ENCODE assay signal across 1 cellular context in genomic region chr6:30570263-30570662, GRCh38.
TF ChIP-seq lines count a peak whose summit lies in the region.

No MANE protein-coding gene starts in this region.

TF ChIP-seq in H1, 55 proteins besides CTCF, POLR2A, EP300 and RAD21:
- TF ChIP-seq MAFK (IDR thresholded peaks at IDR 0.05; ENCODE audit: low read depth, low read length) = no peak
- TF ChIP-seq TEAD4 (IDR thresholded peaks at IDR 0.05; ENCODE audit: low read depth, low read length) = no peak
- TF ChIP-seq GABPA (IDR thresholded peaks at IDR 0.05; ENCODE audit: borderline replicate concordance, insufficient read depth, low read length) = no peak
- TF ChIP-seq RFX5 (IDR thresholded peaks at IDR 0.05; ENCODE audit: borderline replicate concordance, low read depth, low read length) = no peak
- no peak for TF ChIP-seq RNF2 (IDR thresholded peaks at IDR 0.05; ENCODE audit: borderline replicate concordance, low read depth, low read length, missing control alignments, poor library complexity, severe bottlenecking)
- TF ChIP-seq JUN (IDR thresholded peaks at IDR 0.05; ENCODE audit: low read depth, low read length) = no peak
- no peak for TF ChIP-seq CEBPB (IDR thresholded peaks at IDR 0.05; ENCODE audit: low read depth, low read length)
- TF ChIP-seq KDM5A (IDR thresholded peaks at IDR 0.05; ENCODE audit: low read length) = no peak
- TF ChIP-seq PHF8 (conservative IDR thresholded peaks at IDR 0.05; ENCODE audit: low read depth, low read length) = no peak
- no peak for TF ChIP-seq E2F6 (IDR thresholded peaks at IDR 0.05)
- TF ChIP-seq CREB1 (IDR thresholded peaks at IDR 0.05) = no peak
- no peak for TF ChIP-seq TBP (IDR thresholded peaks at IDR 0.05; ENCODE audit: low read depth, low read length)
- no peak for TF ChIP-seq POU5F1 (IDR thresholded peaks at IDR 0.05; ENCODE audit: low read depth, low read length)
- no peak for TF ChIP-seq ZNF274 (IDR thresholded peaks at IDR 0.05; ENCODE audit: borderline replicate concordance, extremely low read depth, low read length)
- no peak for TF ChIP-seq SIX5 (IDR thresholded peaks at IDR 0.05; ENCODE audit: low read depth, low read length)
- no peak for TF ChIP-seq SAP30 (IDR thresholded peaks at IDR 0.05; ENCODE audit: insufficient read depth, insufficient replicate concordance, low read length)
- no peak for TF ChIP-seq GTF2F1 (IDR thresholded peaks at IDR 0.05; ENCODE audit: borderline replicate concordance, low read depth, low read length)
- no peak for TF ChIP-seq CBX5 (IDR thresholded peaks at IDR 0.05; ENCODE audit: low read depth, low read length)
- TF ChIP-seq SP1 (IDR thresholded peaks at IDR 0.05; ENCODE audit: low read depth, low read length) = no peak
- no peak for TF ChIP-seq SP2 (IDR thresholded peaks at IDR 0.05; ENCODE audit: low read length)
